In genomic region chr18:50194623-50195532, GRCh38 we compare ENCODE assay signal across 8 cellular contexts. TPM values are rescaled to one million over a fixed set of nuclear protein-coding genes. Genes with fewer than 3 reads are reported as not detected.
DNase-seq lines count a peak whose midpoint lies in the region; ATAC-seq and TF ChIP-seq lines count a peak whose summit lies in the region.

Gene MYO5B (minus strand): TSS chr18:50195147. CDS start chr18:50194793, 354 bp downstream.

- POLR2A ChIA-PET in activated CD4-positive, alpha-beta T cell treated with anti-CD3 and anti-CD28 coated beads, Interleukin-2, amount 10 ng/mL, durations not matched to agents 7 days and 5 days (lab: Charles Lee): no interaction called here
- POLR2A ChIA-PET in naive thymus-derived CD8-positive, alpha-beta T cell (lab: Charles Lee): no interaction called here

- H3K27ac Mint-ChIP-seq in activated CD4-positive, alpha-beta T cell treated with anti-CD3 and anti-CD28 coated beads, Interleukin-2, amount 10 ng/mL, durations not matched to agents 7 days and 5 days: no peak within 1 kb of the TSS
- no peak within 1 kb of the TSS for H3K27ac Mint-ChIP-seq in effector memory CD8-positive, alpha-beta T cell
- peak within 1 kb of the TSS in 2 of 10 donors; percentile 49 to 55 for H3K27ac Mint-ChIP-seq in naive thymus-derived CD8-positive, alpha-beta T cell

- ATAC-seq in effector memory CD8-positive, alpha-beta T cell (replicated peaks): peak; percentile 81
- peak; percentile 92 to 96 for ATAC-seq in naive thymus-derived CD8-positive, alpha-beta T cell

- peaks cover 55% of the 10 kb centered on the region for H3K27me3 ChIP-seq in H7 (ENCODE audit: control insufficient read depth, insufficient read depth, low read length)
- H3K27me3 ChIP-seq in suprapubic skin: peaks cover 64% of the 10 kb centered on the region

- H3K4me1 ChIP-seq in suprapubic skin: peaks cover 25% of the 10 kb centered on the region

- no peaks in the 10 kb centered on the region for H3K36me3 ChIP-seq in H7 (replicated peaks; ENCODE audit: control insufficient read depth, insufficient read depth, low read length)
- H3K36me3 ChIP-seq in suprapubic skin: no peaks in the 10 kb centered on the region

- no peaks in the 10 kb centered on the region for H3K9me3 ChIP-seq in suprapubic skin

- peak within 1 kb of the TSS; percentile 79 for H3K27ac ChIP-seq in suprapubic skin

- TF ChIP-seq POLR2A in suprapubic skin (IDR thresholded peaks at IDR 0.05): no peak

- DNase-seq in H7 (peak; percentile 97), NCI-H1092 (lab: John Stamatoyannopoulos, UW) (peak; percentile 40), suprapubic skin (ENCODE audit: low spot score in 2 of 2) (no peak), mesenteric fat pad (ENCODE audit: low spot score) (no peak)
- DNase-seq in activated CD4-positive, alpha-beta T cell treated with anti-CD3 and anti-CD28 coated beads, Interleukin-2, amount 10 ng/mL, durations not matched to agents 7 days and 5 days: peak; percentile 39
- DNase-seq in effector memory CD8-positive, alpha-beta T cell: peak in 2 of 3 experiments; percentile 9 to 11
- peak; percentile 12 to 69 (median 48) for DNase-seq in naive thymus-derived CD8-positive, alpha-beta T cell

- peak within 1 kb of the TSS; percentile 41 for H3K4me3 Mint-ChIP-seq in activated CD4-positive, alpha-beta T cell treated with anti-CD3 and anti-CD28 coated beads, Interleukin-2, amount 10 ng/mL, durations not matched to agents 7 days and 5 days
- H3K4me3 Mint-ChIP-seq in effector memory CD8-positive, alpha-beta T cell: peak within 1 kb of the TSS; percentile 69 to 71
- H3K4me3 Mint-ChIP-seq in naive thymus-derived CD8-positive, alpha-beta T cell: peak within 1 kb of the TSS; percentile 49 to 80 (median 72)

- TF ChIP-seq EP300 in suprapubic skin (IDR thresholded peaks at IDR 0.05): no peak

- CTCF ChIA-PET in activated CD4-positive, alpha-beta T cell treated with anti-CD3 and anti-CD28 coated beads, Interleukin-2, amount 10 ng/mL, durations not matched to agents 7 days and 5 days (lab: Charles Lee): interaction anchor here (0.8 to 1.5 kb wide), 5 partner anchors 9 to 163 kb away, joined by 3 to 6 read pairs (median 4); no protein-coding TSS in a partner anchor

- TF ChIP-seq CTCF in GM12872 (IDR thresholded peaks at IDR 0.05; ENCODE audit: insufficient read depth, low read depth, low read length): peak; percentile 45; the same call in 1 of the 3 replicates
- TF ChIP-seq CTCF in suprapubic skin (IDR thresholded peaks at IDR 0.05): peak; percentile 1 to 44

- H3K9me3 Mint-ChIP-seq in activated CD4-positive, alpha-beta T cell treated with anti-CD3 and anti-CD28 coated beads, Interleukin-2, amount 10 ng/mL, durations not matched to agents 7 days and 5 days: no peaks in the 10 kb centered on the region
- H3K9me3 Mint-ChIP-seq in effector memory CD8-positive, alpha-beta T cell: no peaks in the 10 kb centered on the region
- H3K9me3 Mint-ChIP-seq in naive thymus-derived CD8-positive, alpha-beta T cell: no peaks in the 10 kb centered on the region

- H3K36me3 Mint-ChIP-seq in activated CD4-positive, alpha-beta T cell treated with anti-CD3 and anti-CD28 coated beads, Interleukin-2, amount 10 ng/mL, durations not matched to agents 7 days and 5 days (ENCODE audit: low read depth): no peaks in the 10 kb centered on the region
- H3K36me3 Mint-ChIP-seq in effector memory CD8-positive, alpha-beta T cell (ENCODE audit: insufficient read depth): no peaks in the 10 kb centered on the region
- peaks cover 0 to 8% (median 3%) of the 10 kb centered on the region in 3 donors for H3K36me3 Mint-ChIP-seq in naive thymus-derived CD8-positive, alpha-beta T cell

- H3K4me1 Mint-ChIP-seq in activated CD4-positive, alpha-beta T cell treated with anti-CD3 and anti-CD28 coated beads, Interleukin-2, amount 10 ng/mL, durations not matched to agents 7 days and 5 days: peaks cover 9% of the 10 kb centered on the region
- H3K4me1 Mint-ChIP-seq in effector memory CD8-positive, alpha-beta T cell (ENCODE audit: low read depth in 2 of 2): peaks cover 8 to 12% of the 10 kb centered on the region in 2 donors
- peaks cover 6 to 20% (median 17%) of the 10 kb centered on the region in 4 donors for H3K4me1 Mint-ChIP-seq in naive thymus-derived CD8-positive, alpha-beta T cell

- peaks cover 69% of the 10 kb centered on the region for H3K27me3 Mint-ChIP-seq in activated CD4-positive, alpha-beta T cell treated with anti-CD3 and anti-CD28 coated beads, Interleukin-2, amount 10 ng/mL, durations not matched to agents 7 days and 5 days
- peaks cover 67 to 88% of the 10 kb centered on the region in 2 donors for H3K27me3 Mint-ChIP-seq in effector memory CD8-positive, alpha-beta T cell
- H3K27me3 Mint-ChIP-seq in naive thymus-derived CD8-positive, alpha-beta T cell: peaks cover 40 to 85% (median 67%) of the 10 kb centered on the region in 5 donors

- H3K4me3 ChIP-seq in H7 (ENCODE audit: insufficient read depth, low read depth, low read length) (peak within 1 kb of the TSS; percentile 60), suprapubic skin (peak within 1 kb of the TSS; percentile 71)

- WGBS in suprapubic skin: 4% methylated on average over 24 of the region's 115 CpGs

RNA-seq across cellular contexts. Expression of gene MYO5B, which starts in this region (rescaled TPM):
- 2.7 and 3.7 TPM in 2 replicates for total RNA-seq in H7 (2014; rRNA removed; shearing (Covaris generic))
- under 1 TPM in 1 of 2 experiments, not detected in 1; 0.12 TPM for total RNA-seq in activated CD4-positive, alpha-beta T cell treated with anti-CD3 and anti-CD28 coated beads, Interleukin-2, amount 10 ng/mL, durations not matched to agents 7 days and 5 days
- not detected for total RNA-seq in naive thymus-derived CD8-positive, alpha-beta T cell
- under 1 TPM in 1 of 3 donors, not detected in 2; 0.03 TPM for polyA plus RNA-seq in naive thymus-derived CD8-positive, alpha-beta T cell
- total RNA-seq in suprapubic skin (10 to 100 TPM; 30.3 to 44.4 (median 40.7) TPM), mesenteric fat pad (1.6 TPM)

Comparison
In these comparisons a context has a peak if more than half of its experiments do, and no peak if none do; other contexts are left out.
1. Peak in DNase-seq in activated CD4-positive, alpha-beta T cell treated with anti-CD3 and anti-CD28 coated beads, Interleukin-2, amount 10 ng/mL, durations not matched to agents 7 days and 5 days; RNA of the gene not detected or under 1 TPM.
2. Peak in DNase-seq and ATAC-seq in naive thymus-derived CD8-positive, alpha-beta T cell; RNA of the gene not detected or under 1 TPM.
3. DNase-seq: peak in H7 (single experiment), NCI-H1092 (single experiment) and effector memory CD8-positive, alpha-beta T cell (2 of 3); none in suprapubic skin (0 of 2) and mesenteric fat pad (single experiment).
4. Peak in every context shown above with its lines, with median percentiles within 50 percentile points of each other: H3K4me3 Mint-ChIP-seq.